In genomic region chr6:135094403-135094821, GRCh38 we compare ENCODE assay signal across 11 cellular contexts. TPM values are rescaled to one million over a fixed set of nuclear protein-coding genes. Genes with fewer than 3 reads are reported as not detected.
DNase-seq lines count a peak whose midpoint lies in the region; ATAC-seq and TF ChIP-seq lines count a peak whose summit lies in the region.
"Had no signal": no experiment of that assay in that cellular context is flagged by ENCODE, and none has a peak within 500 bp of the region (broad histone marks: within the 10 kb centered on the region; RNA-seq: fewer than 3 reads in every experiment).

No MANE protein-coding gene starts in this region.

- DNase-seq in CD4-positive, alpha-beta T cell: peak in 7 of 10 experiments; percentile 12 to 43 (median 29)
- DNase-seq in Jurkat, Clone E6-1 (ENCODE audit: low read depth, low spot score): peak; percentile 72
- DNase-seq in activated naive CD8-positive, alpha-beta T cell treated with anti-CD3 and anti-CD28 coated beads for 36 hours: no peak
- no peak for DNase-seq in NCI-H187 treated with DMSO at 0.1 percent for 48 hours (lab: John Stamatoyannopoulos, UW)
- DNase-seq in Right ventricle myocardium inferior (ENCODE audit: missing footprints): no peak
- DNase-seq in KG1 (lab: John Stamatoyannopoulos, UW): no peak
- DNase-seq: DMS153 had no signal

- POLR2A ChIA-PET in CD4-positive, alpha-beta T cell (lab: Charles Lee): interaction anchor here (0.6 to 3.2 kb wide), 13 partner anchors 9 to 1196 kb away, joined by 3 to 42 read pairs (median 5); partner anchors contain the start of genes BCLAF1, HBS1L and MYB

- peak overlapping the region; percentile 58 for H3K4me3 Mint-ChIP-seq in CD4-positive, alpha-beta T cell
- peak overlapping the region; percentile 22 for H3K4me3 Mint-ChIP-seq in activated naive CD8-positive, alpha-beta T cell treated with anti-CD3 and anti-CD28 coated beads for 36 hours

- intact Hi-C loops in CD4-positive, alpha-beta T cell (cut with DNase I, micrococcal nuclease): no loop called here
- intact Hi-C loops in Right ventricle myocardium inferior (cut with DNase I): no loop called here

- H3K9me3 ChIP-seq in CD4-positive, alpha-beta T cell (ENCODE audit: control insufficient read depth, low read length): no peaks in the 10 kb centered on the region
- H3K9me3 ChIP-seq: gastroesophageal sphincter, thoracic aorta had no signal

- TF ChIP-seq CTCF in CD4-positive, alpha-beta T cell (IDR thresholded peaks at IDR 0.05): no peak

- H3K4me1 Mint-ChIP-seq in CD4-positive, alpha-beta T cell (ENCODE audit: low read depth): peaks cover 65% of the 10 kb centered on the region
- peaks cover 68% of the 10 kb centered on the region for H3K4me1 Mint-ChIP-seq in activated naive CD8-positive, alpha-beta T cell treated with anti-CD3 and anti-CD28 coated beads for 36 hours

- H3K27ac Mint-ChIP-seq in CD4-positive, alpha-beta T cell: peak overlapping the region; percentile 90
- H3K27ac Mint-ChIP-seq in activated naive CD8-positive, alpha-beta T cell treated with anti-CD3 and anti-CD28 coated beads for 36 hours: peak overlapping the region; percentile 91

- no peaks in the 10 kb centered on the region for H3K27me3 ChIP-seq in CD4-positive, alpha-beta T cell (ENCODE audit: control insufficient read depth, insufficient read depth, low read length)
- H3K27me3 ChIP-seq: gastroesophageal sphincter had no signal

- H3K36me3 Mint-ChIP-seq in CD4-positive, alpha-beta T cell (ENCODE audit: low read depth): no peaks in the 10 kb centered on the region
- peaks cover 8% of the 10 kb centered on the region for H3K36me3 Mint-ChIP-seq in activated naive CD8-positive, alpha-beta T cell treated with anti-CD3 and anti-CD28 coated beads for 36 hours

- peak; percentile 91 for ATAC-seq in CD4-positive, alpha-beta T cell (ENCODE audit: poor library complexity)
- ATAC-seq in GM21381 (IDR thresholded peaks at IDR 0.05; ENCODE audit: unreplicated experiment) (peak; percentile 64), HG03097 (IDR thresholded peaks at IDR 0.05; ENCODE audit: low FRiP score, unreplicated experiment) (no peak), Right ventricle myocardium inferior (no peak)
- ATAC-seq: gastroesophageal sphincter had no signal

- CTCF ChIA-PET in CD4-positive, alpha-beta T cell (lab: Charles Lee): interaction anchor here (1.6 kb wide), 1 partner anchor 9 kb away, joined by 6 read pairs; no protein-coding TSS in a partner anchor

- H3K27me3 Mint-ChIP-seq in CD4-positive, alpha-beta T cell: no peaks in the 10 kb centered on the region
- H3K27me3 Mint-ChIP-seq in activated naive CD8-positive, alpha-beta T cell treated with anti-CD3 and anti-CD28 coated beads for 36 hours: no peaks in the 10 kb centered on the region

- H3K4me3 ChIP-seq in Jurkat, Clone E6-1 (ENCODE audit: low read length): no peak overlapping the region
- H3K4me3 ChIP-seq: gastroesophageal sphincter, thoracic aorta had no signal

- H3K27ac ChIP-seq in CD4-positive, alpha-beta T cell (ENCODE audit: low read depth, low read length): peak overlapping the region; percentile 60
- H3K27ac ChIP-seq: gastroesophageal sphincter, thoracic aorta had no signal

- no peaks in the 10 kb centered on the region for H3K9me3 Mint-ChIP-seq in CD4-positive, alpha-beta T cell
- peaks cover 7% of the 10 kb centered on the region for H3K9me3 Mint-ChIP-seq in activated naive CD8-positive, alpha-beta T cell treated with anti-CD3 and anti-CD28 coated beads for 36 hours

RNA-seq across cellular contexts. Expression of gene HBS1L, which starts 39.8 kb away (rescaled TPM):
- 100 to 1,000 TPM; 106 to 117 TPM for total RNA-seq in CD4-positive, alpha-beta T cell
- polyA plus RNA-seq in Jurkat, Clone E6-1 (2012; ENCODE audit: insufficient read depth, insufficient read length): 69.9 TPM
- 100 to 1,000 TPM; 147 to 151 TPM for total RNA-seq in activated naive CD8-positive, alpha-beta T cell treated with anti-CD3 and anti-CD28 coated beads for 36 hours
- 95.1 TPM for total RNA-seq in Right ventricle myocardium inferior

Comparison
In these comparisons a context has a peak if more than half of its experiments do, and no peak if none do; other contexts are left out.
1. ATAC-seq: peak in CD4-positive, alpha-beta T cell (single experiment) and GM21381 (single experiment); none in HG03097 (single experiment) and Right ventricle myocardium inferior (single experiment).
2. DNase-seq: peak in CD4-positive, alpha-beta T cell (7 of 10) and Jurkat, Clone E6-1 (single experiment); none in activated naive CD8-positive, alpha-beta T cell treated with anti-CD3 and anti-CD28 coated beads for 36 hours (single experiment), NCI-H187 treated with DMSO at 0.1 percent for 48 hours (single experiment), Right ventricle myocardium inferior (single experiment) and KG1 (single experiment).